In the genomic region with DNA sequence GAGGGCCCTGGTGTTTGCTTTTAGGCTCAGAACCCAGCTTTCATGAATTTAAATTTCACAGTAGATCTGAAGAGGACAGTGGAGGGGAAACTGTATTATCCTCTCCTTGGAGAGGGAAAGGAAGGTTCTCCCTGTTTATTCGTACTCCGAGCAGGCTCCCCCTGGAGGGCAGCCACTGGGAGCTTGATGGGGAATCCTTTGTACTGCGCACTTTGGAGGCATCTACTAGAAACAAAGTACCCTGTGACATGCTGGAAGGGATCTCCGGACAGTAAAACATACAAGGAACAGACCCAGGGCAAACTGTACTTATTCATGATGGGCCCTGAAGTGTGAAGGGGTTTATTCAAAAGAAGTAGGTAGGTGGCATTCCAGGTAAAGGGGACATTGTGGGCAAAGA, we compare ENCODE assay signal across 1 cellular context.
TF ChIP-seq lines count a peak whose summit lies in the region.

No MANE protein-coding gene starts in this region.

TF ChIP-seq in GM23338, 12 proteins besides CTCF, POLR2A, EP300 and RAD21 (continued from another document):
- TF ChIP-seq, protein P1, sequence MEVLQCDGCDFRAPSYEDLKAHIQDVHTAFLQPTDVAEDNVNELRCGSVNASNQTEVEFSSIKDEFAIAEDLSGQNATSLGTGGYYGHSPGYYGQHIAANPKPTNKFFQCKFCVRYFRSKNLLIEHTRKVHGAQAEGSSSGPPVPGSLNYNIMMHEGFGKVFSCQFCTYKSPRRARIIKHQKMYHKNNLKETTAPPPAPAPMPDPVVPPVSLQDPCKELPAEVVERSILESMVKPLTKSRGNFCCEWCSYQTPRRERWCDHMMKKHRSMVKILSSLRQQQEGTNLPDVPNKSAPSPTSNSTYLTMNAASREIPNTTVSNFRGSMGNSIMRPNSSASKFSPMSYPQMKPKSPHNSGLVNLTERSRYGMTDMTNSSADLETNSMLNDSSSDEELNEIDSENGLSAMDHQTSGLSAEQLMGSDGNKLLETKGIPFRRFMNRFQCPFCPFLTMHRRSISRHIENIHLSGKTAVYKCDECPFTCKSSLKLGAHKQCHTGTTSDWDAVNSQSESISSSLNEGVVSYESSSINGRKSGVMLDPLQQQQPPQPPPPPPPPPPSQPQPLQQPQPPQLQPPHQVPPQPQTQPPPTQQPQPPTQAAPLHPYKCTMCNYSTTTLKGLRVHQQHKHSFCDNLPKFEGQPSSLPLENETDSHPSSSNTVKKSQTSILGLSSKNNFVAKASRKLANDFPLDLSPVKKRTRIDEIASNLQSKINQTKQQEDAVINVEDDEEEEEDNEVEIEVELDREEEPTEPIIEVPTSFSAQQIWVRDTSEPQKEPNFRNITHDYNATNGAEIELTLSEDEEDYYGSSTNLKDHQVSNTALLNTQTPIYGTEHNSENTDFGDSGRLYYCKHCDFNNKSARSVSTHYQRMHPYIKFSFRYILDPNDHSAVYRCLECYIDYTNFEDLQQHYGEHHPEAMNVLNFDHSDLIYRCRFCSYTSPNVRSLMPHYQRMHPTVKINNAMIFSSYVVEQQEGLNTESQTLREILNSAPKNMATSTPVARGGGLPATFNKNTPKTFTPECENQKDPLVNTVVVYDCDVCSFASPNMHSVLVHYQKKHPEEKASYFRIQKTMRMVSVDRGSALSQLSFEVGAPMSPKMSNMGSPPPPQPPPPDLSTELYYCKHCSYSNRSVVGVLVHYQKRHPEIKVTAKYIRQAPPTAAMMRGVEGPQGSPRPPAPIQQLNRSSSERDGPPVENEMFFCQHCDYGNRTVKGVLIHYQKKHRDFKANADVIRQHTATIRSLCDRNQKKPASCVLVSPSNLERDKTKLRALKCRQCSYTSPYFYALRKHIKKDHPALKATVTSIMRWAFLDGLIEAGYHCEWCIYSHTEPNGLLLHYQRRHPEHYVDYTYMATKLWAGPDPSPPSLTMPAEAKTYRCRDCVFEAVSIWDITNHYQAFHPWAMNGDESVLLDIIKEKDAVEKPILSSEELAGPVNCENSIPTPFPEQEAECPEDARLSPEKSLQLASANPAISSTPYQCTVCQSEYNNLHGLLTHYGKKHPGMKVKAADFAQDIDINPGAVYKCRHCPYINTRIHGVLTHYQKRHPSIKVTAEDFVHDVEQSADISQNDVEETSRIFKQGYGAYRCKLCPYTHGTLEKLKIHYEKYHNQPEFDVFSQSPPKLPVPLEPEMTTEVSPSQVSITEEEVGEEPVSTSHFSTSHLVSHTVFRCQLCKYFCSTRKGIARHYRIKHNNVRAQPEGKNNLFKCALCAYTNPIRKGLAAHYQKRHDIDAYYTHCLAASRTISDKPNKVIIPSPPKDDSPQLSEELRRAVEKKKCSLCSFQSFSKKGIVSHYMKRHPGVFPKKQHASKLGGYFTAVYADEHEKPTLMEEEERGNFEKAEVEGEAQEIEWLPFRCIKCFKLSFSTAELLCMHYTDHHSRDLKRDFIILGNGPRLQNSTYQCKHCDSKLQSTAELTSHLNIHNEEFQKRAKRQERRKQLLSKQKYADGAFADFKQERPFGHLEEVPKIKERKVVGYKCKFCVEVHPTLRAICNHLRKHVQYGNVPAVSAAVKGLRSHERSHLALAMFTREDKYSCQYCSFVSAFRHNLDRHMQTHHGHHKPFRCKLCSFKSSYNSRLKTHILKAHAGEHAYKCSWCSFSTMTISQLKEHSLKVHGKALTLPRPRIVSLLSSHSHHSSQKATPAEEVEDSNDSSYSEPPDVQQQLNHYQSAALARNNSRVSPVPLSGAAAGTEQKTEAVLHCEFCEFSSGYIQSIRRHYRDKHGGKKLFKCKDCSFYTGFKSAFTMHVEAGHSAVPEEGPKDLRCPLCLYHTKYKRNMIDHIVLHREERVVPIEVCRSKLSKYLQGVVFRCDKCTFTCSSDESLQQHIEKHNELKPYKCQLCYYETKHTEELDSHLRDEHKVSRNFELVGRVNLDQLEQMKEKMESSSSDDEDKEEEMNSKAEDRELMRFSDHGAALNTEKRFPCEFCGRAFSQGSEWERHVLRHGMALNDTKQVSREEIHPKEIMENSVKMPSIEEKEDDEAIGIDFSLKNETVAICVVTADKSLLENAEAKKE (CRISPR knock-in tag; IDR thresholded peaks at IDR 0.05) = no peak
- TF ChIP-seq STAT1 (IDR thresholded peaks at IDR 0.05; ENCODE audit: unreplicated experiment) (no peak), ZNF331 (CRISPR knock-in tag; IDR thresholded peaks at IDR 0.05; ENCODE audit: low read depth) (no peak)
